In the genomic region with DNA sequence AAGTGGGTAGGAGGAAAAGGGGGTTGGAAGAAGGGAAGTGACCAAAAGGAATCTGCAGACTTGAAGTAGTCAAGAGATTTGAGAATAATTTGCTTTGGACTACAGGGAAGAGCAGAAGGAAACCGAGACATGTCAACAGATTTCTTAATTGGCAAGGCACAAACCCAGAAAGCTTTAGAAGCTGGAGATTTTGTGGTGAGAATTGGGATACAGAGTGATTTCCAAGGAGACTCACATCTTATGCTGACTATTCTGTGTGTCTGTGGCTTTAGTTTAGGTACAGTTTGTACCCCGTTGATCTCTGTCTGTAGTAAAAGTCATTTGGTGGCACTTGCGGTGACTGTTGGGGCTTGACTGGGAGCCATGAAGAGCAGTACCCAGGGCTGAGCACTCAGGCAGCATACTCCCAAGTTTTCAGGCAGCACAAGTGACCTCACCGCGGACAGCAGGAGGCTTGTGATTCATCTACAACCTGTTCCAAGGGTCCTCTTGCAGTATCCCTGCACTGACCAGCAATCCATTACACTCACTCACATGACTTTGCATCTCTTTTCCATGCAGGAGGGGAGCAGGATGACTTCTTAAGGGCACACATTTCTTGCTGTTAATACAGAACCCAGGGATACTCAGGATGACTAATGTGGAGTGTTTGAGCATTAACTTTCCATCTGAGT, we compare ENCODE assay signal across 22 cellular contexts.
DNase-seq lines count a peak whose midpoint lies in the region; ATAC-seq and TF ChIP-seq lines count a peak whose summit lies in the region.
"Had no signal": no experiment of that assay in that cellular context is flagged by ENCODE, and none has a peak within 500 bp of the region (broad histone marks: within the 10 kb centered on the region; RNA-seq: fewer than 3 reads in every experiment).

No MANE protein-coding gene starts in this region.

- no peaks in the 10 kb centered on the region for H3K36me3 ChIP-seq in MG63
- H3K36me3 ChIP-seq: spleen, tibial artery had no signal

- peak; percentile 13 for DNase-seq in AG04450 (ENCODE audit: low read depth, low spot score)
- peak; percentile 63 for DNase-seq in MG63
- peak; percentile 19 for DNase-seq in fibroblast of mammary gland (ENCODE audit: low read depth)
- DNase-seq in myocyte (ENCODE audit: low read depth) = peak; percentile 34
- no peak for DNase-seq in NCI-H1417 treated with DMSO at 0.1 percent for 48 hours (lab: John Stamatoyannopoulos, UW)
- DNase-seq in NCI-H748 treated with DMSO at 0.1 percent for 48 hours (lab: John Stamatoyannopoulos, UW) = no peak
- DNase-seq in stimulated activated CD4-positive, alpha-beta T cell treated with anti-CD3 and anti-CD28 coated beads, Interleukin-15, amount 100 ng/mL, for 24 hours = no peak
- DNase-seq: activated CD8-positive, alpha-beta memory T cell treated with anti-CD3 and anti-CD28 coated beads, Interleukin-2, amount 50 U/mL, for 4 hours; GDM1; HFFc6; Karpas-422; NCI-H187; NCI-H526 treated with DMSO at 0.1 percent for 48 hours; RPMI8226; spleen; stimulated activated CD4-positive, alpha-beta T cell treated with anti-CD3 and anti-CD28 coated beads, Interleukin-4, amount 100 ng/mL, for 4 hours; tibial artery had no signal

- H3K27ac ChIP-seq in AG04450 (ENCODE audit: low read depth, low read length) = no peak overlapping the region
- H3K27ac ChIP-seq: C4-2B, coronary artery, spleen, tibial artery had no signal

- H3K9me3 ChIP-seq in AG04450 (ENCODE audit: control insufficient read depth, insufficient read depth, low read length) (no peaks in the 10 kb centered on the region), MG63 (peaks cover 11% of the 10 kb centered on the region; the same call in 1 of the 2 replicates)

- ATAC-seq in GM19324 (IDR thresholded peaks at IDR 0.05; ENCODE audit: low FRiP score, unreplicated experiment) = no peak
- ATAC-seq: activated naive CD4-positive, alpha-beta T cell treated with anti-CD3 and anti-CD28 coated beads, Interleukin-2, amount 50 U/mL, for 72 hours; activated T-helper 17 cell treated with anti-CD3 and anti-CD28 coated beads, Interleukin-2, amount 50 U/mL, for 72 hours had no signal

- CTCF ChIA-PET in AG04450 (lab: Charles Lee) = no interaction called here

- H3K27me3 ChIP-seq in AG04450 (ENCODE audit: control insufficient read depth, insufficient read depth, low read length) (no peaks in the 10 kb centered on the region), MG63 (no peaks in the 10 kb centered on the region)
- H3K27me3 ChIP-seq: spleen, tibial artery had no signal

- H3K4me3 ChIP-seq in AG04450 (ENCODE audit: low read depth, low read length) (no peak overlapping the region), MG63 (no peak overlapping the region), fibroblast of mammary gland (ENCODE audit: control insufficient read depth, low read depth, low read length) (no peak overlapping the region)
- H3K4me3 ChIP-seq: coronary artery, spleen, tibial artery had no signal

- POLR2A ChIA-PET in AG04450 (lab: Yijun Ruan, JAX) = no interaction called here

- TF ChIP-seq CTCF in AG04450 (IDR thresholded peaks at IDR 0.05; ENCODE audit: low read depth, low read length) = no peak
- no peak for TF ChIP-seq CTCF in fibroblast of mammary gland (conservative IDR thresholded peaks at IDR 0.05; ENCODE audit: control insufficient read depth, insufficient read depth, low read depth, low read length)

Comparison
In these comparisons a context has a peak if more than half of its experiments do, and no peak if none do; other contexts are left out.
1. DNase-seq: peak in AG04450 (single experiment), MG63 (single experiment), fibroblast of mammary gland (single experiment) and myocyte (single experiment); none in NCI-H1417 treated with DMSO at 0.1 percent for 48 hours (single experiment), NCI-H748 treated with DMSO at 0.1 percent for 48 hours (single experiment) and stimulated activated CD4-positive, alpha-beta T cell treated with anti-CD3 and anti-CD28 coated beads, Interleukin-15, amount 100 ng/mL, for 24 hours (single experiment).